ENCODE assay signal across 22 cellular contexts in the genomic region with DNA sequence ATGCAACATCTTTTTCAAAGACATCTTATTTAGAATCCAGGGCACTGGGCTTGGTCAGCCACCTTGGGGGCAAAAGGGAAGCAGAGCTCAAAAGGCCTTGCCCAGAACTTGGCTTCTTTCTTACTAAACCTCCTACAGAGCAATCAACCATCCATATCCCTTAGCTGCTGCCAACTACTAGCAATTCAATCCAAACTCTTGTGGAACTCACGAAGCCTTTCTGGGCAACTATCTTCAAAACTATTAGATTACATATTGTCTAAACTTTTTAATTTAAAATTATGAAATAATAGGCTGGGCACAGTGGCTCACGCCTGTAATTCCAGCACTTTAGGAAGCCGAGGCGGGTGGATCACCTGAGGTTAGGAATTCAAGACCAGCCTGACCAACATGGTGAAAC.
DNase-seq lines count a peak whose midpoint lies in the region; TF ChIP-seq lines count a peak whose summit lies in the region.
"Had no signal": no experiment of that assay in that cellular context is flagged by ENCODE, and none has a peak within 500 bp of the region (broad histone marks: within the 10 kb centered on the region; RNA-seq: fewer than 3 reads in every experiment).

No MANE protein-coding gene starts in this region.

- H3K27me3 Mint-ChIP-seq in activated T-cell treated with anti-CD3 and anti-CD28 coated beads, Interleukin-2, amount 50 U/mL, for 24 hours = no peaks in the 10 kb centered on the region
- H3K27me3 Mint-ChIP-seq: CD4-positive, alpha-beta memory T cell; CD4-positive, CD25-positive, alpha-beta regulatory T cell; CD8-positive, alpha-beta memory T cell had no signal

- no peaks in the 10 kb centered on the region for H3K9me3 Mint-ChIP-seq in activated T-cell treated with anti-CD3 and anti-CD28 coated beads, Interleukin-2, amount 50 U/mL, for 24 hours
- H3K9me3 Mint-ChIP-seq: CD4-positive, alpha-beta memory T cell; CD8-positive, alpha-beta memory T cell had no signal

- no peak for TF ChIP-seq RAD21 in Ishikawa (IDR thresholded peaks at IDR 0.05; ENCODE audit: low read depth)

- H3K4me1 Mint-ChIP-seq in activated T-cell treated with anti-CD3 and anti-CD28 coated beads, Interleukin-2, amount 50 U/mL, for 24 hours (ENCODE audit: low read depth) = no peaks in the 10 kb centered on the region
- H3K4me1 Mint-ChIP-seq: CD14-positive monocyte; CD4-positive, alpha-beta memory T cell; CD4-positive, CD25-positive, alpha-beta regulatory T cell; CD8-positive, alpha-beta memory T cell had no signal

- H3K27ac Mint-ChIP-seq in activated T-cell treated with anti-CD3 and anti-CD28 coated beads, Interleukin-2, amount 50 U/mL, for 24 hours = no peak overlapping the region
- H3K27ac Mint-ChIP-seq: CD14-positive monocyte; CD4-positive, alpha-beta memory T cell; CD4-positive, CD25-positive, alpha-beta regulatory T cell; CD8-positive, alpha-beta memory T cell had no signal

- peak; percentile 74 for DNase-seq in fibroblast of gingiva (ENCODE audit: low read depth)
- peak; percentile 19 for DNase-seq in iPS-NIHi11 (ENCODE audit: low spot score)
- DNase-seq in EL = no peak
- no peak for DNase-seq in activated T-cell treated with anti-CD3 and anti-CD28 coated beads, Interleukin-2, amount 50 U/mL, for 24 hours
- DNase-seq in stimulated activated CD4-positive, alpha-beta T cell treated with anti-CD3 and anti-CD28 coated beads, Interleukin-4, amount 100 ng/mL, for 1 hour = no peak
- DNase-seq in NCI-H1694 treated with DMSO at 0.1 percent for 48 hours (lab: John Stamatoyannopoulos, UW) = no peak
- DNase-seq: 8988T; ACHN; BE2C; C1 segment of cervical spinal cord; CD4-positive, alpha-beta memory T cell; CD4-positive, CD25-positive, alpha-beta regulatory T cell; CD8-positive, alpha-beta memory T cell; COR-L47; DMS 273 treated with DMSO at 0.1 percent for 48 hours; DMS153; DMS53; DMS79; DND-41; GF-D8 had no signal

- H3K36me3 Mint-ChIP-seq in activated T-cell treated with anti-CD3 and anti-CD28 coated beads, Interleukin-2, amount 50 U/mL, for 24 hours (ENCODE audit: low read depth) = no peaks in the 10 kb centered on the region
- H3K36me3 Mint-ChIP-seq: CD14-positive monocyte; CD4-positive, alpha-beta memory T cell; CD4-positive, CD25-positive, alpha-beta regulatory T cell; CD8-positive, alpha-beta memory T cell had no signal

- H3K4me3 Mint-ChIP-seq in activated T-cell treated with anti-CD3 and anti-CD28 coated beads, Interleukin-2, amount 50 U/mL, for 24 hours = no peak overlapping the region
- H3K4me3 Mint-ChIP-seq: CD14-positive monocyte; CD4-positive, CD25-positive, alpha-beta regulatory T cell; CD8-positive, alpha-beta memory T cell had no signal

- TF ChIP-seq EP300 in Ishikawa (IDR thresholded peaks at IDR 0.05; ENCODE audit: borderline replicate concordance) = peak; percentile 40; the same call in 1 of the 2 replicates

TF ChIP-seq in Ishikawa, 13 proteins besides CTCF, POLR2A, EP300 and RAD21:
- TF ChIP-seq FOXM1 (IDR thresholded peaks at IDR 0.05; ENCODE audit: borderline replicate concordance, low read depth) = peak; percentile 51; the same call in 1 of the 2 replicates
- no peak for TF ChIP-seq TCF12 (IDR thresholded peaks at IDR 0.05; ENCODE audit: low read depth)
- TF ChIP-seq NFIC (IDR thresholded peaks at IDR 0.05) = peak; percentile 82
- TF ChIP-seq, protein P1, sequence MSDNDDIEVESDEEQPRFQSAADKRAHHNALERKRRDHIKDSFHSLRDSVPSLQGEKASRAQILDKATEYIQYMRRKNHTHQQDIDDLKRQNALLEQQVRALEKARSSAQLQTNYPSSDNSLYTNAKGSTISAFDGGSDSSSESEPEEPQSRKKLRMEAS (IDR thresholded peaks at IDR 0.05) = no peak

Comparison
In these comparisons a context has a peak if more than half of its experiments do, and no peak if none do; other contexts are left out.
1. DNase-seq: peak in fibroblast of gingiva (single experiment) and iPS-NIHi11 (single experiment); none in EL (single experiment), activated T-cell treated with anti-CD3 and anti-CD28 coated beads, Interleukin-2, amount 50 U/mL, for 24 hours (single experiment), stimulated activated CD4-positive, alpha-beta T cell treated with anti-CD3 and anti-CD28 coated beads, Interleukin-4, amount 100 ng/mL, for 1 hour (single experiment) and NCI-H1694 treated with DMSO at 0.1 percent for 48 hours (single experiment).